Comparison of ENCODE assay signal across 21 cellular contexts in genomic region chr6:50271266-50271665, GRCh38.
DNase-seq lines count a peak whose midpoint lies in the region; ATAC-seq, FAIRE-seq and TF ChIP-seq lines count a peak whose summit lies in the region.
"Had no signal": no experiment of that assay in that cellular context is flagged by ENCODE, and none has a peak within 500 bp of the region (broad histone marks: within the 10 kb centered on the region; RNA-seq: fewer than 3 reads in every experiment).

No MANE protein-coding gene starts in this region.

- H3K4me3 ChIP-seq in K562 (no peak overlapping the region), colonic mucosa (no peak overlapping the region), tibial artery (no peak overlapping the region)
- H3K4me3 ChIP-seq: GM12878, GM23338 had no signal

- no peaks in the 10 kb centered on the region for H3K79me2 ChIP-seq in K562 (ENCODE audit: control insufficient read depth, insufficient read depth, low read length)

- H3K36me3 ChIP-seq in K562 (ENCODE audit: control insufficient read depth, insufficient read depth, low read length) (no peaks in the 10 kb centered on the region), colonic mucosa (no peaks in the 10 kb centered on the region), tibial artery (no peaks in the 10 kb centered on the region)

- H3K4me2 ChIP-seq in K562 (ENCODE audit: insufficient read depth, low read length), result no peak overlapping the region
- H3K4me2 ChIP-seq: GM23338 had no signal

- no peak for TF ChIP-seq EP300 in K562 (IDR thresholded peaks at IDR 0.05; ENCODE audit: low read length)

- in situ Hi-C loops in K562 (cut with MboI), result no loop called here

- H3K9me1 ChIP-seq in K562 (ENCODE audit: control insufficient read depth, insufficient read depth, low read length), result no peaks in the 10 kb centered on the region

- DNase-seq in A172 (ENCODE audit: low spot score) (peak; percentile 55), HCEC 1CT (peak; percentile 11), K562 (ENCODE audit: extremely low read depth in 1 of 4, low spot score in 3 of 4) (no peak), foreskin melanocyte (peak; percentile 8), colonic mucosa (no peak), NCI-H774 (lab: John Stamatoyannopoulos, UW) (no peak), tibial artery (no peak)
- DNase-seq: Caco-2; CD4-positive, alpha-beta T cell; DMS153; EL; NCI-H187; NCI-H2107; NCI-H510A treated with DMSO at 0.1 percent for 48 hours; PC-3; RPMI8226; SHP77 treated with DMSO at 0.1 percent for 48 hours had no signal

- H3K4me1 ChIP-seq in K562 (replicated peaks in 1 of 2; ENCODE audit: control insufficient read depth in 2 of 2, insufficient read depth in 2 of 2, low read length in 2 of 2) (no peaks in the 10 kb centered on the region), colonic mucosa (no peaks in the 10 kb centered on the region), tibial artery (no peaks in the 10 kb centered on the region)
- H3K4me1 ChIP-seq: Caco-2 had no signal

- TF ChIP-seq CTCF in K562 (IDR thresholded peaks at IDR 0.05 in 2 of 3, conservative IDR thresholded peaks at IDR 0.05 in 1 of 3; ENCODE audit: insufficient read depth in 2 of 3, low read depth in 1 of 3, low read length in 3 of 3) (no peak), colonic mucosa (IDR thresholded peaks at IDR 0.05) (no peak), tibial artery (IDR thresholded peaks at IDR 0.05) (no peak)

- no peak overlapping the region for H3K27ac ChIP-seq in K562 (ENCODE audit: extremely low read depth, low read depth, low read length)
- no peak overlapping the region for H3K27ac ChIP-seq in colonic mucosa
- no peak overlapping the region for H3K27ac ChIP-seq in tibial artery

- no peaks in the 10 kb centered on the region for H3K27me3 ChIP-seq in K562 (ENCODE audit: control insufficient read depth in 2 of 2, insufficient read depth in 2 of 2, low read length in 2 of 2)
- no peaks in the 10 kb centered on the region for H3K27me3 ChIP-seq in colonic mucosa
- no peaks in the 10 kb centered on the region for H3K27me3 ChIP-seq in tibial artery

- WGBS in K562 (ENCODE audit: insufficient coverage, low coverage, missing lambda C conversion rate), result 0% methylated on average over 2 of the region's 2 CpGs

- H4K20me1 ChIP-seq in K562 (replicated peaks; ENCODE audit: control insufficient read depth, insufficient read depth, low read length), result no peaks in the 10 kb centered on the region

- no TSS peak for BruUV-seq in K562 (replicated peaks; lab: Mats Ljungman, UMichigan)

- intact Hi-C loops in K562 (cut with micrococcal nuclease), result no loop called here
- intact Hi-C loops in colonic mucosa (cut with DNase I), result no loop called here
- intact Hi-C loops in tibial artery (cut with DNase I; ENCODE audit: low total_unique reads), result no loop called here

- ATAC-seq in K562, result no peak
- ATAC-seq in HG02678 (IDR thresholded peaks at IDR 0.05; ENCODE audit: unreplicated experiment), result no peak
- ATAC-seq: GM12878, GM23338, PC-3 had no signal

- no peak overlapping the region for H2AFZ ChIP-seq in K562 (ENCODE audit: low read depth, low read length)
- H2AFZ ChIP-seq: GM23338 had no signal

- TF ChIP-seq POLR2A in K562 (conservative IDR thresholded peaks at IDR 0.05), result no peak

- CTCF ChIA-PET in K562 (lab: Yijun Ruan, JAX; ENCODE audit: low intra/inter-chr PET ratio), result no interaction called here

- no peak for FAIRE-seq in K562 (lab: Jason Lieb, UNC)
- FAIRE-seq: A204.1, GM12878 had no signal

- POLR2A ChIA-PET in K562 (lab: Yijun Ruan, JAX), result no interaction called here

- TF ChIP-seq RAD21 in K562 (CRISPR knock-in tag; conservative IDR thresholded peaks at IDR 0.05 in 1 of 2, IDR thresholded peaks at IDR 0.05 in 1 of 2), result no peak

- H3K9ac ChIP-seq in K562 (ENCODE audit: insufficient read depth in 1 of 2, low read depth in 2 of 2, low read length in 2 of 2), result no peak overlapping the region
- no peak overlapping the region for H3K9ac ChIP-seq in colonic mucosa (ENCODE audit: low read depth in 2 of 2, low read length in 2 of 2)

- H3K9me3 ChIP-seq in K562 (replicated peaks; ENCODE audit: control insufficient read depth, insufficient read depth, low read depth, low read length), result no peaks in the 10 kb centered on the region; the same call in 1 of the 2 replicates
- no peaks in the 10 kb centered on the region for H3K9me3 ChIP-seq in colonic mucosa
- no peaks in the 10 kb centered on the region for H3K9me3 ChIP-seq in tibial artery
- H3K9me3 ChIP-seq: Caco-2 had no signal

TF ChIP-seq in K562, 482 proteins besides CTCF, POLR2A, EP300 and RAD21:
- 0 out of 2 replicates have a peak, but pooled peaks have one; percentile 3 for TF ChIP-seq NFE2 (IDR thresholded peaks at IDR 0.05; ENCODE audit: low read depth)
- TF ChIP-seq ZNF316 (IDR thresholded peaks at IDR 0.05), result peak; percentile 48
- TF ChIP-seq FOXA3 (CRISPR knock-in tag; conservative IDR thresholded peaks at IDR 0.05 in 1 of 2, IDR thresholded peaks at IDR 0.05 in 1 of 2), result no peak
- peak; percentile 36; the same call in 1 of the 2 replicates for TF ChIP-seq MAFG (tag; conservative IDR thresholded peaks at IDR 0.05)
- TF ChIP-seq HNRNPLL (IDR thresholded peaks at IDR 0.05; ENCODE audit: low read depth, low read length, poor library complexity, severe bottlenecking), result no peak
- TF ChIP-seq NUFIP1 (IDR thresholded peaks at IDR 0.05; ENCODE audit: partially characterized antibody), result no peak
- TF ChIP-seq NKRF (IDR thresholded peaks at IDR 0.05; ENCODE audit: borderline replicate concordance), result no peak
- TF ChIP-seq POLR2AphosphoS5 (IDR thresholded peaks at IDR 0.05; ENCODE audit: control insufficient read depth, insufficient read depth, low read depth, low read length), result no peak

Comparison
In these comparisons a context has a peak if more than half of its experiments do, and no peak if none do; other contexts are left out.
1. DNase-seq: peak in A172 (single experiment), HCEC 1CT (single experiment) and foreskin melanocyte (single experiment); none in K562 (0 of 4), colonic mucosa (single experiment), NCI-H774 (single experiment) and tibial artery (0 of 2).